8 cellular contexts compared by ENCODE assay signal in the genomic region with DNA sequence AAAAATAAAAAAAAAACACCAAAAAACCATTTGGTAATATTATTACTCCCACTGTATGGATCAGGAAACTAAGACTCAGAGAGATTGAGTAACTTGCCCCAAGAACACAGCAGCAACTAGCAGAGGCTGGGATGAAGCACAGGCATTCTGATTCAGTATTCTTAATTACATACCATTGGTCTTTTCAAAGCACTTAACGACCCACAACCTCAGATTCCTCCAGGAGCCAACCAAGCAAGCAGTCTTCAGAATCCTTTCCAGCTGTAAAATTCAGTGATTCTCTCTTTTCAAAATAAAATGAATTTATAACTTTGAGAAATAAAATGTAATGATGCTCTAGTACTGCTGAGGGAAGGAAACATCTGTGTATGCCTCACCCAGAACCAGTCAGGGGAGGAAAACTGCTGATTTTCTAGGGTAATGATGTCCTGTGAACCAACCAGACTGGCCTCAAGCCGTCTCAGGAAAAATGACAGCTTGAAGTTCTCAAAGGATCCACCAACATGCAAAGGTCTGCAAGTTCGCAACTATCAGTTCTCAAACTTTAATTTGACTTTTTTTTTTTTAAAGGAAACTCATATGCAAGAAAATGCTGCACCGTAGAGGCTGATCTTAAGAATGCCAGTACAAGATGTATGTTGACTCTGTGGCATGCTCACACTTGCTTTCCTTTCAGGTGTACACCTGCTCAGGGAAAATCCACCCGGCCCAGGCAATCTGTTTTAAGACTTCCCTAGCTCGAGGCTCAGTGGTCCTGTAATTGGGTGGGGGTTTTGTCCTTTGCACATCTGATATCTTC. TPM values are rescaled to one million over a fixed set of nuclear protein-coding genes. Genes with fewer than 3 reads are reported as not detected.
A peak's percentile ranks its signal among the peaks of the same experiment; 100 is the strongest.
DNase-seq lines count a peak whose midpoint lies in the region; ATAC-seq and TF ChIP-seq lines count a peak whose summit lies in the region.

No MANE protein-coding gene starts in this region.

- DNase-seq in Daoy (ENCODE audit: low read depth) (peak; percentile 45), HCEC 1CT (peak; percentile 62), iris pigment epithelial cell (ENCODE audit: low read depth) (peak; percentile 59), suprapubic skin (ENCODE audit: low spot score in 2 of 2) (no peak), cortex of kidney (lab: John Stamatoyannopoulos, UW) (no peak), G401 (ENCODE audit: low spot score) (no peak)

- in situ Hi-C loops in G401 (cut with HindIII; ENCODE audit: low sequenced_read_pairs): no loop called here

- H3K4me1 ChIP-seq in suprapubic skin: peaks cover 81% of the 10 kb centered on the region

- no peaks in the 10 kb centered on the region for H3K36me3 ChIP-seq in suprapubic skin

- ATAC-seq in GM21515 (IDR thresholded peaks at IDR 0.05; ENCODE audit: unreplicated experiment): no peak

- H3K9me3 ChIP-seq in suprapubic skin: no peaks in the 10 kb centered on the region

- no peak for TF ChIP-seq EP300 in suprapubic skin (IDR thresholded peaks at IDR 0.05)

- no peaks in the 10 kb centered on the region for H3K27me3 ChIP-seq in suprapubic skin

- TF ChIP-seq CTCF in VCaP (conservative IDR thresholded peaks at IDR 0.05): no peak; the same call in 1 of the 2 replicates
- no peak for TF ChIP-seq CTCF in suprapubic skin (IDR thresholded peaks at IDR 0.05)

- H3K27ac ChIP-seq in VCaP (peak overlapping the region; percentile 74), suprapubic skin (peak overlapping the region; percentile 78)

- H3K4me3 ChIP-seq in suprapubic skin: peak overlapping the region; percentile 47

- WGBS in suprapubic skin: 16% methylated on average over 6 of the region's 6 CpGs

- TF ChIP-seq POLR2A in suprapubic skin (IDR thresholded peaks at IDR 0.05): no peak

RNA-seq across cellular contexts. Expression of gene CUEDC1, which starts 9.0 kb away (rescaled TPM):
- total RNA-seq in Daoy (2014; rRNA removed; shearing (Covaris generic)): 5.0 and 7.0 TPM in 2 replicates
- 10 to 100 TPM in 2 of 4 donors, 1 to 10 TPM in 2; 5.1 to 34.2 (median 12.8) TPM for total RNA-seq in suprapubic skin
- total RNA-seq in G401 (2014; rRNA removed; shearing (Covaris generic)): 26.7 and 42.3 TPM in 2 replicates

RNA-seq across cellular contexts. Expression of gene VEZF1, which starts 41.9 kb away (rescaled TPM):
- 27.3 and 33.1 TPM in 2 replicates for total RNA-seq in Daoy (2014; rRNA removed; shearing (Covaris generic))
- total RNA-seq in suprapubic skin: 10 to 100 TPM; 45.3 to 76.0 (median 63.7) TPM
- 22.7 and 37.4 TPM in 2 replicates for total RNA-seq in G401 (2014; rRNA removed; shearing (Covaris generic))

Comparison
In these comparisons a context has a peak if more than half of its experiments do, and no peak if none do; other contexts are left out.
1. DNase-seq: peak in Daoy (single experiment), HCEC 1CT (single experiment) and iris pigment epithelial cell (single experiment); none in suprapubic skin (0 of 2), cortex of kidney (single experiment) and G401 (single experiment).